In genomic region chr11:95091663-95092062, GRCh38 we compare ENCODE assay signal across 12 cellular contexts. TPM values are rescaled to one million over a fixed set of nuclear protein-coding genes. Genes with fewer than 3 reads are reported as not detected.
A peak's percentile ranks its signal among the peaks of the same experiment; 100 is the strongest.
DNase-seq lines count a peak whose midpoint lies in the region; ATAC-seq and TF ChIP-seq lines count a peak whose summit lies in the region.
"Had no signal": no experiment of that assay in that cellular context is flagged by ENCODE, and none has a peak within 500 bp of the region (broad histone marks: within the 10 kb centered on the region; RNA-seq: fewer than 3 reads in every experiment).

No MANE protein-coding gene starts in this region.

- H3K36me3 ChIP-seq in mucosa of rectum (ENCODE audit: control insufficient read depth in 2 of 2, insufficient read depth in 2 of 2, low read length in 2 of 2) (peaks cover 0 to 4% of the 10 kb centered on the region in 2 donors), tibial artery (no peaks in the 10 kb centered on the region), testis (ENCODE audit: low read depth, missing control alignments) (no peaks in the 10 kb centered on the region)

- peak overlapping the region; percentile 77 to 96 for H3K27ac ChIP-seq in mucosa of rectum (ENCODE audit: low read depth in 2 of 2, low read length in 2 of 2)
- H3K27ac ChIP-seq in tibial artery: peak overlapping the region in 1 of 2 donors; percentile 97
- no peak overlapping the region for H3K27ac ChIP-seq in testis
- H3K27ac ChIP-seq: SK-N-MC had no signal

- TF ChIP-seq CTCF in activated CD8-positive, alpha-beta T cell treated with anti-CD3 and anti-CD28 coated beads for 36 hours (IDR thresholded peaks at IDR 0.05): no peak
- TF ChIP-seq CTCF in tibial artery (IDR thresholded peaks at IDR 0.05) (no peak), testis (IDR thresholded peaks at IDR 0.05) (no peak)

- CTCF ChIA-PET in activated CD8-positive, alpha-beta T cell treated with anti-CD3 and anti-CD28 coated beads for 36 hours (lab: Charles Lee): interaction anchor here (0.9 to 7.0 kb wide), 5 partner anchors 11 to 60 kb away, joined by 3 to 132 read pairs (median 4); partner anchors contain the start of gene SRSF8

- H3K27me3 Mint-ChIP-seq in activated naive CD4-positive, alpha-beta T cell treated with anti-CD3 and anti-CD28 coated beads, Interleukin-2, amount 50 U/mL, for 24 hours: no peaks in the 10 kb centered on the region
- H3K27me3 Mint-ChIP-seq in activated CD8-positive, alpha-beta T cell treated with anti-CD3 and anti-CD28 coated beads for 36 hours: no peaks in the 10 kb centered on the region

- H3K4me1 ChIP-seq in mucosa of rectum (ENCODE audit: control insufficient read depth in 2 of 2, insufficient read depth in 2 of 2, low read length in 2 of 2): peaks cover 29 to 43% of the 10 kb centered on the region in 2 donors
- H3K4me1 ChIP-seq in tibial artery: peaks cover 0 to 71% (median 54%) of the 10 kb centered on the region in 4 donors
- peaks cover 24% of the 10 kb centered on the region for H3K4me1 ChIP-seq in testis

- H3K4me3 Mint-ChIP-seq in activated naive CD4-positive, alpha-beta T cell treated with anti-CD3 and anti-CD28 coated beads, Interleukin-2, amount 50 U/mL, for 24 hours: peak overlapping the region; percentile 94
- peak overlapping the region; percentile 90 for H3K4me3 Mint-ChIP-seq in activated CD8-positive, alpha-beta T cell treated with anti-CD3 and anti-CD28 coated beads for 36 hours

- H3K4me3 ChIP-seq in mucosa of rectum (ENCODE audit: low read length in 2 of 2) (peak overlapping the region in 1 of 2 donors; percentile 78), tibial artery (peak overlapping the region; percentile 62 to 91), testis (no peak overlapping the region)
- H3K4me3 ChIP-seq: SK-N-MC had no signal

- H3K9me3 ChIP-seq in mucosa of rectum (ENCODE audit: control insufficient read depth in 2 of 2, low read length in 2 of 2) (no peaks in the 10 kb centered on the region), tibial artery (no peaks in the 10 kb centered on the region), testis (no peaks in the 10 kb centered on the region)

- H3K36me3 Mint-ChIP-seq in activated naive CD4-positive, alpha-beta T cell treated with anti-CD3 and anti-CD28 coated beads, Interleukin-2, amount 50 U/mL, for 24 hours: peaks cover 1% of the 10 kb centered on the region
- peaks cover 7% of the 10 kb centered on the region for H3K36me3 Mint-ChIP-seq in activated CD8-positive, alpha-beta T cell treated with anti-CD3 and anti-CD28 coated beads for 36 hours (ENCODE audit: low read depth)

- POLR2A ChIA-PET in activated CD8-positive, alpha-beta T cell treated with anti-CD3 and anti-CD28 coated beads for 36 hours (lab: Charles Lee): interaction anchor here (1.4 to 7.3 kb wide), 2 partner anchors 19 to 23 kb away, joined by 3 to 57 read pairs; partner anchors contain the start of gene SRSF8

- no peaks in the 10 kb centered on the region for H3K9me3 Mint-ChIP-seq in activated naive CD4-positive, alpha-beta T cell treated with anti-CD3 and anti-CD28 coated beads, Interleukin-2, amount 50 U/mL, for 24 hours
- no peaks in the 10 kb centered on the region for H3K9me3 Mint-ChIP-seq in activated CD8-positive, alpha-beta T cell treated with anti-CD3 and anti-CD28 coated beads for 36 hours

- ATAC-seq in activated CD8-positive, alpha-beta T cell treated with anti-CD3 and anti-CD28 coated beads for 36 hours: no peak
- ATAC-seq in HG02981 (IDR thresholded peaks at IDR 0.05; ENCODE audit: unreplicated experiment): no peak

- no peak for DNase-seq in activated naive CD4-positive, alpha-beta T cell (lab: John Stamatoyannopoulos, UW)
- no peak for DNase-seq in activated CD8-positive, alpha-beta T cell treated with anti-CD3 and anti-CD28 coated beads for 36 hours
- DNase-seq in tibial artery (no peak), erythroblast (lab: John Stamatoyannopoulos, UW) (no peak), testis (no peak)
- DNase-seq: activated CD4-positive, CD25-positive, alpha-beta regulatory T cell treated with anti-CD3 and anti-CD28 coated beads, Interleukin-2, amount 50 U/mL, for 72 hours; EL had no signal

- peaks cover 74% of the 10 kb centered on the region for H3K4me1 Mint-ChIP-seq in activated naive CD4-positive, alpha-beta T cell treated with anti-CD3 and anti-CD28 coated beads, Interleukin-2, amount 50 U/mL, for 24 hours
- H3K4me1 Mint-ChIP-seq in activated CD8-positive, alpha-beta T cell treated with anti-CD3 and anti-CD28 coated beads for 36 hours (ENCODE audit: low read depth): peaks cover 70% of the 10 kb centered on the region

- intact Hi-C loops in activated CD8-positive, alpha-beta T cell treated with anti-CD3 and anti-CD28 coated beads for 36 hours (cut with micrococcal nuclease): loop anchor here (2.0 to 5.0 kb wide), 3 partner anchors 23 to 141 kb away; partner anchors contain the start of gene SESN3
- intact Hi-C loops in tibial artery (cut with DNase I; ENCODE audit: low total_unique reads) (no loop called here), testis (cut with DNase I; ENCODE audit: low total_unique reads) (no loop called here)

- H3K9ac ChIP-seq in mucosa of rectum (ENCODE audit: low read depth in 1 of 2, low read length in 2 of 2): peak overlapping the region in 1 of 2 donors; percentile 94

- H3K27ac Mint-ChIP-seq in activated naive CD4-positive, alpha-beta T cell treated with anti-CD3 and anti-CD28 coated beads, Interleukin-2, amount 50 U/mL, for 24 hours: no peak overlapping the region
- no peak overlapping the region for H3K27ac Mint-ChIP-seq in activated CD8-positive, alpha-beta T cell treated with anti-CD3 and anti-CD28 coated beads for 36 hours

- TF ChIP-seq POLR2A in erythroblast (IDR thresholded peaks at IDR 0.05; ENCODE audit: low read length): no peak
- no peak for TF ChIP-seq POLR2A in testis (IDR thresholded peaks at IDR 0.05)

- H3K27me3 ChIP-seq in mucosa of rectum (ENCODE audit: control insufficient read depth in 2 of 2, insufficient read depth in 2 of 2, low read length in 2 of 2) (no peaks in the 10 kb centered on the region), tibial artery (no peaks in the 10 kb centered on the region), testis (no peaks in the 10 kb centered on the region)

RNA-seq across cellular contexts. Expression of gene ENDOD1, which starts 2.0 kb away (rescaled TPM):
- 10 to 100 TPM; 13.0 to 14.1 TPM for total RNA-seq in activated CD8-positive, alpha-beta T cell treated with anti-CD3 and anti-CD28 coated beads for 36 hours
- total RNA-seq in testis: 10 to 100 TPM; 55.6 to 71.8 TPM
- 28.9 TPM for polyA plus RNA-seq in testis (ENCODE audit: insufficient read depth, low read depth, low replicate concordance)

RNA-seq across cellular contexts. Expression of gene SRSF8, which starts 24.9 kb away (rescaled TPM):
- total RNA-seq in activated CD8-positive, alpha-beta T cell treated with anti-CD3 and anti-CD28 coated beads for 36 hours: 10 to 100 TPM; 23.0 to 24.7 TPM
- total RNA-seq in testis: 10 to 100 TPM; 32.5 to 37.2 TPM
- polyA plus RNA-seq in testis (ENCODE audit: insufficient read depth, low read depth, low replicate concordance): 30.0 TPM

RNA-seq across cellular contexts. Expression of gene KDM4F, which starts 42.4 kb away (rescaled TPM):
- total RNA-seq in activated CD8-positive, alpha-beta T cell treated with anti-CD3 and anti-CD28 coated beads for 36 hours: not detected
- total RNA-seq in testis: under 1 TPM in 1 of 2 donors, not detected in 1; 0.55 TPM
- polyA plus RNA-seq in testis (ENCODE audit: insufficient read depth, low read depth, low replicate concordance): not detected
- total RNA-seq: mesenteric fat pad had no signal

Comparison
In these comparisons a context has a peak if more than half of its experiments do, and no peak if none do; other contexts are left out.
1. H3K27ac ChIP-seq: peak in mucosa of rectum (2 of 2); none in testis (0 of 2).
2. H3K4me3 ChIP-seq: peak in tibial artery (2 of 2); none in testis (0 of 2).